In genomic region chr7:54995631-54996340, GRCh38 we compare ENCODE assay signal across 10 cellular contexts.
DNase-seq lines count a peak whose midpoint lies in the region; ATAC-seq lines count a peak whose summit lies in the region.
"Had no signal": no experiment of that assay in that cellular context is flagged by ENCODE, and none has a peak within 500 bp of the region (broad histone marks: within the 10 kb centered on the region; RNA-seq: fewer than 3 reads in every experiment).

No MANE protein-coding gene starts in this region.

- peak overlapping the region; percentile 17 to 33 for H3K4me3 ChIP-seq in mucosa of rectum (ENCODE audit: low read length in 2 of 2)

- no peaks in the 10 kb centered on the region for H3K27me3 ChIP-seq in mucosa of rectum (ENCODE audit: control insufficient read depth in 2 of 2, insufficient read depth in 2 of 2, low read length in 2 of 2)

- peak overlapping the region; percentile 27 to 58 for H3K27ac ChIP-seq in mucosa of rectum (ENCODE audit: low read depth in 2 of 2, low read length in 2 of 2)
- no peak overlapping the region for H3K27ac ChIP-seq in substantia nigra (ENCODE audit: low read depth, low read length, poor library complexity, severe bottlenecking)

- H3K4me1 Mint-ChIP-seq in T-helper 2 cell treated with Interferon-gamma antibody and Interleukin-4, amounts not matched to agents 5 μg/mL and 100 μg/mL, for 36 hours (ENCODE audit: low read depth), result peaks cover 16% of the 10 kb centered on the region
- H3K4me1 Mint-ChIP-seq: activated B cell treated with CpG ODN at 0.5 μM for 24 hours, neural crest cell had no signal

- no peaks in the 10 kb centered on the region for H3K36me3 ChIP-seq in mucosa of rectum (ENCODE audit: control insufficient read depth in 2 of 2, insufficient read depth in 2 of 2, low read length in 2 of 2)

- H3K4me1 ChIP-seq in mucosa of rectum (ENCODE audit: control insufficient read depth in 2 of 2, insufficient read depth in 2 of 2, low read length in 2 of 2), result peaks cover 0 to 2% of the 10 kb centered on the region in 2 donors

- no peak overlapping the region for H3K9ac ChIP-seq in mucosa of rectum (ENCODE audit: low read depth in 1 of 2, low read length in 2 of 2)

- no peaks in the 10 kb centered on the region for H3K9me3 Mint-ChIP-seq in T-helper 2 cell treated with Interferon-gamma antibody and Interleukin-4, amounts not matched to agents 5 μg/mL and 100 μg/mL, for 36 hours
- H3K9me3 Mint-ChIP-seq: activated B cell treated with CpG ODN at 0.5 μM for 24 hours had no signal

- H3K9me3 ChIP-seq in mucosa of rectum (ENCODE audit: control insufficient read depth in 2 of 2, low read length in 2 of 2), result no peaks in the 10 kb centered on the region

- peak overlapping the region; percentile 28 for H3K4me3 Mint-ChIP-seq in T-helper 2 cell treated with Interferon-gamma antibody and Interleukin-4, amounts not matched to agents 5 μg/mL and 100 μg/mL, for 36 hours
- H3K4me3 Mint-ChIP-seq: activated B cell treated with CpG ODN at 0.5 μM for 24 hours, neural crest cell had no signal

- ATAC-seq in HG02870 (IDR thresholded peaks at IDR 0.05; ENCODE audit: unreplicated experiment), result peak; percentile 81

- peaks cover 20% of the 10 kb centered on the region for H3K27me3 Mint-ChIP-seq in T-helper 2 cell treated with Interferon-gamma antibody and Interleukin-4, amounts not matched to agents 5 μg/mL and 100 μg/mL, for 36 hours (ENCODE audit: low read depth)

- peak overlapping the region; percentile 51 for H3K27ac Mint-ChIP-seq in T-helper 2 cell treated with Interferon-gamma antibody and Interleukin-4, amounts not matched to agents 5 μg/mL and 100 μg/mL, for 36 hours
- H3K27ac Mint-ChIP-seq: activated B cell treated with CpG ODN at 0.5 μM for 24 hours had no signal

- no peaks in the 10 kb centered on the region for H3K36me3 Mint-ChIP-seq in T-helper 2 cell treated with Interferon-gamma antibody and Interleukin-4, amounts not matched to agents 5 μg/mL and 100 μg/mL, for 36 hours (ENCODE audit: low read depth)

- DNase-seq in NOMO-1 treated with DMSO at 0.1 percent for 48 hours (lab: John Stamatoyannopoulos, UW; ENCODE audit: unreplicated experiment) (peak; percentile 6), NOMO-1 treated with dmso at 0.1 percent for 144 hours (lab: John Stamatoyannopoulos, UW; ENCODE audit: unreplicated experiment) (no peak), substantia nigra (lab: John Stamatoyannopoulos, UW) (no peak), NCI-H82 (lab: John Stamatoyannopoulos, UW) (no peak)
- DNase-seq in T-helper 2 cell treated with Interferon-gamma antibody and Interleukin-4, amounts not matched to agents 5 μg/mL and 100 μg/mL, for 36 hours (ENCODE audit: low spot score), result peak; percentile 75
- no peak for DNase-seq in stimulated activated CD8-positive, alpha-beta memory T cell treated with anti-CD3 and anti-CD28 coated beads, Interleukin-4, amount 100 ng/mL, for 48 hours
- DNase-seq: activated B cell treated with CpG ODN at 0.5 μM for 24 hours had no signal

Comparison
In these comparisons a context has a peak if more than half of its experiments do, and no peak if none do; other contexts are left out.
1. DNase-seq: peak in NOMO-1 treated with DMSO at 0.1 percent for 48 hours (single experiment) and T-helper 2 cell treated with Interferon-gamma antibody and Interleukin-4, amounts not matched to agents 5 μg/mL and 100 μg/mL, for 36 hours (single experiment); none in NOMO-1 treated with dmso at 0.1 percent for 144 hours (single experiment), stimulated activated CD8-positive, alpha-beta memory T cell treated with anti-CD3 and anti-CD28 coated beads, Interleukin-4, amount 100 ng/mL, for 48 hours (single experiment), substantia nigra (0 of 49) and NCI-H82 (single experiment).